Comparison of ENCODE assay signal across 12 cellular contexts in the genomic region with DNA sequence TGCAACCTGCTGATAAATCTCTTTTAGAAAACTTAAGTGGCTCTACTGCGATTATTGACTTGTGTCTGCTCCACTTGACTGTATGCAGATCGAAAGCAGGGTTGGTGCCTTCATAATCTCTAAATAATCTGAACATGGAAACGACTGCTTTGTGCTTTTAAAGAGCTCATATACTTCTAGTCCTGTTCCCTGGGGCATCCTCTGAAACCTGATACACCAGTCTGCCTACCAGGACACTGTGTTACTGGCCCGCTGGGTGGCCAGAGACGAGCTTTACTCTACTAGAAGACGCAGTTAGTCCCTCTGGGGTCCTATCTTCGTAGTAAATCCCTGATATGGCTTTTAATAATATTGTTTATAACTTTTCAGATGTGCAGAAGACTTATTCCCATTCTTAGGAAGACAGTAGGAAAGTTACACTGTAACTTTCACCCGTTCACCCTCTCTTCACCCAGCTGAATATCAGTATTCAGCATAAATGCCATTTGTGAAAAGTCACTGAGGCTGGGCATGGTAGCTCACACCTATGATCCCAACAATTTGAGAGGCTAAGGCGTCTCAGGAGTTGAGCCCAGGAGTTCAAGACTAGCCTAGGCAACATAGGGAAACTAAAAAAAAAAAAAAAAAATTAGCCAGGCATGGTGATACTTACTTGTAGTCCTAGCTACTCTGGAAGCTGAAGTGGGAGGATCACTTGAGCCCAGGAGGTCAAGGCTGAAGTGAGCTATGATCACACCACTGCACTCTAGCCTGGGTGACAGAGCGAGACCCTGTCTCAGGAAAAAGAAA. TPM values are rescaled to one million over a fixed set of nuclear protein-coding genes. Genes with fewer than 3 reads are reported as not detected.
DNase-seq lines count a peak whose midpoint lies in the region; ATAC-seq and TF ChIP-seq lines count a peak whose summit lies in the region.
"Had no signal": no experiment of that assay in that cellular context is flagged by ENCODE, and none has a peak within 500 bp of the region (broad histone marks: within the 10 kb centered on the region; RNA-seq: fewer than 3 reads in every experiment).

No MANE protein-coding gene starts in this region.

- no peak overlapping the region for H3K27ac Mint-ChIP-seq in natural killer cell
- H3K27ac Mint-ChIP-seq: activated naive CD8-positive, alpha-beta T cell treated with anti-CD3 and anti-CD28 coated beads for 36 hours had no signal

- H3K9me3 ChIP-seq in BE2C = no peaks in the 10 kb centered on the region
- no peaks in the 10 kb centered on the region for H3K9me3 ChIP-seq in HEK293 (ENCODE audit: control insufficient read depth, insufficient read depth, low read depth, low read length)
- no peaks in the 10 kb centered on the region for H3K9me3 ChIP-seq in upper lobe of left lung
- H3K9me3 ChIP-seq: BLaER1 treated with 17β-estradiol and CSF1 and Interleukin-3, amounts not matched to agents 10 nM and 100 nM had no signal

- no peak for TF ChIP-seq POLR2A in upper lobe of left lung (IDR thresholded peaks at IDR 0.05)

- CTCF ChIA-PET in HEK293 (lab: Yijun Ruan, JAX) = interaction anchor here (0.6 to 5.4 kb wide), 42 partner anchors 10 to 593 kb away, joined by 3 to 138 read pairs (median 5); a partner anchor contains a TSS

- peaks cover 13 to 14% of the 10 kb centered on the region in 2 donors for H3K4me1 Mint-ChIP-seq in natural killer cell
- H3K4me1 Mint-ChIP-seq: activated naive CD8-positive, alpha-beta T cell treated with anti-CD3 and anti-CD28 coated beads for 36 hours had no signal

- H3K36me3 ChIP-seq in BE2C (no peaks in the 10 kb centered on the region), HEK293 (ENCODE audit: control insufficient read depth in 2 of 2, insufficient read depth in 1 of 2, low read length in 2 of 2) (no peaks in the 10 kb centered on the region), upper lobe of left lung (no peaks in the 10 kb centered on the region)
- H3K36me3 ChIP-seq: BLaER1 treated with 17β-estradiol and CSF1 and Interleukin-3, amounts not matched to agents 10 nM and 100 nM had no signal

- no peaks in the 10 kb centered on the region for H3K36me3 Mint-ChIP-seq in natural killer cell
- H3K36me3 Mint-ChIP-seq: activated naive CD8-positive, alpha-beta T cell treated with anti-CD3 and anti-CD28 coated beads for 36 hours had no signal

- POLR2A ChIA-PET in HEK293 (lab: Yijun Ruan, JAX) = interaction anchor here (0.7 to 2.1 kb wide), 6 partner anchors 11 to 366 kb away, joined by 3 to 8 read pairs (median 4); a partner anchor contains a TSS

- H3K9me3 Mint-ChIP-seq in natural killer cell = no peaks in the 10 kb centered on the region
- H3K9me3 Mint-ChIP-seq: activated naive CD8-positive, alpha-beta T cell treated with anti-CD3 and anti-CD28 coated beads for 36 hours had no signal

- no peak overlapping the region for H3K4me3 ChIP-seq in BE2C (ENCODE audit: low read depth, low read length)
- H3K4me3 ChIP-seq in HEK293 (ENCODE audit: low read depth, low read length) = no peak overlapping the region
- no peak overlapping the region for H3K4me3 ChIP-seq in upper lobe of left lung
- H3K4me3 ChIP-seq: BLaER1 treated with 17β-estradiol and CSF1 and Interleukin-3, amounts not matched to agents 10 nM and 100 nM; coronary artery had no signal

- H3K27ac ChIP-seq in HEK293 (ENCODE audit: extremely low read depth, low read depth, low read length) (peak overlapping the region; percentile 2; the same call in 1 of the 2 replicates), upper lobe of left lung (no peak overlapping the region)
- H3K27ac ChIP-seq: BLaER1 treated with 17β-estradiol and CSF1 and Interleukin-3, amounts not matched to agents 10 nM and 100 nM; coronary artery had no signal

- H3K27me3 ChIP-seq in BE2C (no peaks in the 10 kb centered on the region), upper lobe of left lung (no peaks in the 10 kb centered on the region)
- H3K27me3 ChIP-seq: BLaER1 treated with 17β-estradiol and CSF1 and Interleukin-3, amounts not matched to agents 10 nM and 100 nM had no signal

- TF ChIP-seq EP300 in upper lobe of left lung (IDR thresholded peaks at IDR 0.05) = no peak

- H3K4me3 Mint-ChIP-seq in natural killer cell = no peak overlapping the region
- H3K4me3 Mint-ChIP-seq: activated naive CD8-positive, alpha-beta T cell treated with anti-CD3 and anti-CD28 coated beads for 36 hours had no signal

- H3K4me1 ChIP-seq in BE2C (peaks cover 13% of the 10 kb centered on the region), HEK293 (ENCODE audit: control insufficient read depth, insufficient read depth, low read length) (no peaks in the 10 kb centered on the region; the same call in 1 of the 2 replicates), upper lobe of left lung (no peaks in the 10 kb centered on the region)

- intact Hi-C loops in natural killer cell (cut with micrococcal nuclease) = loop anchor here (1.0 kb wide), 1 partner anchor 366 kb away; no protein-coding TSS in a partner anchor

- TF ChIP-seq CTCF in BE2C (IDR thresholded peaks at IDR 0.05; ENCODE audit: low read depth, low read length) (peak; percentile 23; the same call in 1 of the 2 replicates), HEK293 (tag by site-specific recombination; IDR thresholded peaks at IDR 0.05) (no peak), natural killer cell (IDR thresholded peaks at IDR 0.05) (no peak), upper lobe of left lung (IDR thresholded peaks at IDR 0.05) (no peak)

- no peak for ATAC-seq in natural killer cell
- no peak for ATAC-seq in HG02852 (IDR thresholded peaks at IDR 0.05; ENCODE audit: unreplicated experiment)
- ATAC-seq in GM18511 (IDR thresholded peaks at IDR 0.05; ENCODE audit: unreplicated experiment) = no peak
- ATAC-seq in upper lobe of left lung (ENCODE audit: low FRiP score in 2 of 2) = no peak

- peak; percentile 70 for DNase-seq in BE2C
- DNase-seq in OCI-M1 (lab: John Stamatoyannopoulos, UW) = peak; percentile 46
- DNase-seq in left kidney (ENCODE audit: low read depth, low spot score) = peak; percentile 65
- DNase-seq in natural killer cell = no peak
- no peak for DNase-seq in upper lobe of left lung
- DNase-seq: GF-D8 had no signal

- H3K27me3 Mint-ChIP-seq in natural killer cell (ENCODE audit: low read depth in 2 of 2) = peaks cover 0 to 1% of the 10 kb centered on the region in 2 donors
- H3K27me3 Mint-ChIP-seq: activated naive CD8-positive, alpha-beta T cell treated with anti-CD3 and anti-CD28 coated beads for 36 hours had no signal

- WGBS in upper lobe of left lung, 2 donors = 66 to 68% methylated on average over 10 of the region's 10 CpGs

TF ChIP-seq in HEK293, 187 proteins besides CTCF, POLR2A, EP300 and RAD21 (continues in another document):
- TF ChIP-seq KLF10 (tag by site-specific recombination; IDR thresholded peaks at IDR 0.05) = no peak
- TF ChIP-seq BCL11A (tag by site-specific recombination; IDR thresholded peaks at IDR 0.05; ENCODE audit: low read depth) = no peak
- peak; percentile 62; the same call in 1 of the 2 replicates for TF ChIP-seq TCF7L2 (IDR thresholded peaks at IDR 0.05; ENCODE audit: borderline replicate concordance, low read depth, low read length)
- TF ChIP-seq ZNF335 (tag by site-specific recombination; conservative IDR thresholded peaks at IDR 0.05) = peak; percentile 46
- 0 out of 2 replicates have a peak, but pooled peaks have one; percentile 29 for TF ChIP-seq PRDM1 (tag by site-specific recombination; IDR thresholded peaks at IDR 0.05)
- TF ChIP-seq ZNF777 (tag by site-specific recombination; IDR thresholded peaks at IDR 0.05; ENCODE audit: borderline replicate concordance) = no peak
- no peak for TF ChIP-seq ZNF394 (tag by site-specific recombination; IDR thresholded peaks at IDR 0.05; ENCODE audit: borderline replicate concordance)
- TF ChIP-seq OSR2 (tag by site-specific recombination; IDR thresholded peaks at IDR 0.05) = peak; percentile 72
- no peak for TF ChIP-seq ZFP69B (tag by site-specific recombination; IDR thresholded peaks at IDR 0.05)
- TF ChIP-seq, protein P1, sequence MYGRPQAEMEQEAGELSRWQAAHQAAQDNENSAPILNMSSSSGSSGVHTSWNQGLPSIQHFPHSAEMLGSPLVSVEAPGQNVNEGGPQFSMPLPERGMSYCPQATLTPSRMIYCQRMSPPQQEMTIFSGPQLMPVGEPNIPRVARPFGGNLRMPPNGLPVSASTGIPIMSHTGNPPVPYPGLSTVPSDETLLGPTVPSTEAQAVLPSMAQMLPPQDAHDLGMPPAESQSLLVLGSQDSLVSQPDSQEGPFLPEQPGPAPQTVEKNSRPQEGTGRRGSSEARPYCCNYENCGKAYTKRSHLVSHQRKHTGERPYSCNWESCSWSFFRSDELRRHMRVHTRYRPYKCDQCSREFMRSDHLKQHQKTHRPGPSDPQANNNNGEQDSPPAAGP (tag by site-specific recombination; IDR thresholded peaks at IDR 0.05) = no peak
- TF ChIP-seq, protein P2, sequence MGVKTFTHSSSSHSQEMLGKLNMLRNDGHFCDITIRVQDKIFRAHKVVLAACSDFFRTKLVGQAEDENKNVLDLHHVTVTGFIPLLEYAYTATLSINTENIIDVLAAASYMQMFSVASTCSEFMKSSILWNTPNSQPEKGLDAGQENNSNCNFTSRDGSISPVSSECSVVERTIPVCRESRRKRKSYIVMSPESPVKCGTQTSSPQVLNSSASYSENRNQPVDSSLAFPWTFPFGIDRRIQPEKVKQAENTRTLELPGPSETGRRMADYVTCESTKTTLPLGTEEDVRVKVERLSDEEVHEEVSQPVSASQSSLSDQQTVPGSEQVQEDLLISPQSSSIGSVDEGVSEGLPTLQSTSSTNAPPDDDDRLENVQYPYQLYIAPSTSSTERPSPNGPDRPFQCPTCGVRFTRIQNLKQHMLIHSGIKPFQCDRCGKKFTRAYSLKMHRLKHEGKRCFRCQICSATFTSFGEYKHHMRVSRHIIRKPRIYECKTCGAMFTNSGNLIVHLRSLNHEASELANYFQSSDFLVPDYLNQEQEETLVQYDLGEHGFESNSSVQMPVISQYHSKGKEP (tag by site-specific recombination; IDR thresholded peaks at IDR 0.05) = peak; percentile 48; the same call in 1 of the 2 replicates

RNA-seq across cellular contexts. Expression of a gene that starts 9.0 kb away (rescaled TPM):
- polyA plus RNA-seq in BE2C (2012; ENCODE audit: insufficient read depth, insufficient read length, low read depth) = not detected
- total RNA-seq in natural killer cell (not detected), upper lobe of left lung (not detected)
- total RNA-seq: activated naive CD8-positive, alpha-beta T cell treated with anti-CD3 and anti-CD28 coated beads for 36 hours had no signal

RNA-seq across cellular contexts. Expression of a gene that starts 20.2 kb away (rescaled TPM):
- 9.7 TPM for polyA plus RNA-seq in BE2C (2012; ENCODE audit: insufficient read depth, insufficient read length, low read depth)
- total RNA-seq in natural killer cell (100 to 1,000 TPM; 118 to 160 (median 132) TPM), upper lobe of left lung (10 to 100 TPM; 16.1 to 50.8 (median 18.8) TPM)

Comparison
In these comparisons a context has a peak if more than half of its experiments do, and no peak if none do; other contexts are left out.
1. DNase-seq: peak in BE2C (single experiment), OCI-M1 (single experiment) and left kidney (single experiment); none in natural killer cell (single experiment) and upper lobe of left lung (0 of 2).